8 cellular contexts compared by ENCODE assay signal in genomic region chr12:132559652-132560420, GRCh38. TPM values are rescaled to one million over a fixed set of nuclear protein-coding genes. Genes with fewer than 3 reads are reported as not detected.
DNase-seq lines count a peak whose midpoint lies in the region; ATAC-seq and TF ChIP-seq lines count a peak whose summit lies in the region.

No MANE protein-coding gene starts in this region.

- peak overlapping the region; percentile 90 for H4K8ac ChIP-seq in trophoblast cell (ENCODE audit: low read depth, low read length)

- H3K9ac ChIP-seq in trophoblast cell (ENCODE audit: low read length): peak overlapping the region; percentile 80

- H4K91ac ChIP-seq in trophoblast cell (ENCODE audit: low read depth, low read length): peak overlapping the region; percentile 78

- H3K4me2 ChIP-seq in trophoblast cell (ENCODE audit: low read length): peak overlapping the region; percentile 93

- peaks cover 9% of the 10 kb centered on the region for H3K79me1 ChIP-seq in trophoblast cell (ENCODE audit: low read length)

- H3K79me2 ChIP-seq in trophoblast cell (ENCODE audit: control insufficient read depth, insufficient read depth, low read length, poor library complexity): peaks cover 6% of the 10 kb centered on the region

- 0 to 1% (median 1%) methylated on average over 32 to 109 of the region's 109 CpGs for WGBS in heart left ventricle, 4 donors
- no CpG with 5 or more reads among the region's 109 CpGs for WGBS in trophoblast cell (ENCODE audit: extremely low coverage, insufficient coverage, insufficient read length)

- H3K36me3 ChIP-seq in heart left ventricle (no peaks in the 10 kb centered on the region), trophoblast cell (ENCODE audit: control insufficient read depth in 1 of 2, insufficient read depth in 2 of 2, low read length in 2 of 2) (peaks cover 0 to 2% of the 10 kb centered on the region in 2 experiments)

- no peak for TF ChIP-seq CTCF in heart left ventricle (IDR thresholded peaks at IDR 0.05)

- H3K4me3 ChIP-seq in heart left ventricle: peak overlapping the region; percentile 33 to 78 (median 60)
- peak overlapping the region; percentile 87 for H3K4me3 ChIP-seq in trophoblast cell (ENCODE audit: low read depth, low read length)

- H3K4me1 ChIP-seq in heart left ventricle: peaks cover 0 to 29% (median 13%) of the 10 kb centered on the region in 12 donors
- H3K4me1 ChIP-seq in trophoblast cell (ENCODE audit: control insufficient read depth in 1 of 2, insufficient read depth in 2 of 2, low read length in 2 of 2): peaks cover 6 to 7% of the 10 kb centered on the region in 2 experiments

- intact Hi-C loops in heart left ventricle (cut with DNase I): loop anchor here in 1 of 10 donors (2.0 kb wide), 1 partner anchor 63 kb away; no protein-coding TSS in a partner anchor

- H3K4ac ChIP-seq in trophoblast cell (ENCODE audit: low read depth, low read length): peak overlapping the region; percentile 66

- peak overlapping the region; percentile 37 for H2BK120ac ChIP-seq in trophoblast cell (ENCODE audit: insufficient read depth, low read length, poor library complexity)

- no peak overlapping the region for H3K23ac ChIP-seq in trophoblast cell (ENCODE audit: low read length)

- peak; percentile 98 for DNase-seq in D341Med (ENCODE audit: low spot score)
- peak; percentile 31 for DNase-seq in NOMO-1 treated with DMSO at 0.1 percent for 48 hours (lab: John Stamatoyannopoulos, UW; ENCODE audit: unreplicated experiment)
- peak; percentile 54 for DNase-seq in activated naive CD4-positive, alpha-beta T cell treated with anti-CD3 and anti-CD28 coated beads, Interleukin-2, amount 50 U/mL, for 16 hours
- DNase-seq in heart left ventricle: peak in 2 of 5 donors; percentile 47
- peak in 1 of 2 donors; percentile 57 for DNase-seq in trophoblast cell
- no peak for DNase-seq in GOT3 (lab: John Stamatoyannopoulos, UW)

- no peak overlapping the region for H2AK5ac ChIP-seq in trophoblast cell (ENCODE audit: low read length)

- H3K27me3 ChIP-seq in heart left ventricle (peaks cover 0 to 18% (median 0%) of the 10 kb centered on the region in 9 donors), trophoblast cell (ENCODE audit: insufficient read depth, low read length) (no peaks in the 10 kb centered on the region)

- peak; percentile 39 for ATAC-seq in HG03025 (IDR thresholded peaks at IDR 0.05; ENCODE audit: low FRiP score, unreplicated experiment)
- peak; percentile 47 to 68 (median 59) for ATAC-seq in heart left ventricle
- ATAC-seq in GM21367 (IDR thresholded peaks at IDR 0.05; ENCODE audit: unreplicated experiment): no peak

- peak overlapping the region; percentile 86 for H3K18ac ChIP-seq in trophoblast cell (ENCODE audit: low read length)

- H3K9me3 ChIP-seq in heart left ventricle: no peaks in the 10 kb centered on the region
- H3K9me3 ChIP-seq in trophoblast cell (ENCODE audit: insufficient read depth, low read depth, low read length): peaks cover 5% of the 10 kb centered on the region

- no peak overlapping the region for H2BK12ac ChIP-seq in trophoblast cell (ENCODE audit: low read length)

- TF ChIP-seq POLR2A in heart left ventricle (IDR thresholded peaks at IDR 0.05): no peak

- H4K12ac ChIP-seq in trophoblast cell (ENCODE audit: low read depth, low read length): peak overlapping the region; percentile 56

- peak overlapping the region; percentile 61 for H2AFZ ChIP-seq in trophoblast cell (ENCODE audit: insufficient read depth, low read length, poor library complexity)

- peak overlapping the region; percentile 86 for H3K14ac ChIP-seq in trophoblast cell (ENCODE audit: low read length)

- H3K27ac ChIP-seq in heart left ventricle: no peak overlapping the region
- peak overlapping the region; percentile 11 for H3K27ac ChIP-seq in trophoblast cell (ENCODE audit: low read depth, low read length)

- peak overlapping the region; percentile 36 for H2BK5ac ChIP-seq in trophoblast cell (ENCODE audit: low read depth, low read length, poor library complexity)

RNA-seq across cellular contexts. Expression of gene LRCOL1, which starts 50.5 kb away (rescaled TPM):
- not detected for total RNA-seq in heart left ventricle
- polyA plus RNA-seq in heart left ventricle: not detected
- polyA plus RNA-seq in trophoblast cell (2013): not detected in 2 replicates

RNA-seq across cellular contexts. Expression of gene P2RX2, which starts 58.7 kb away (rescaled TPM):
- total RNA-seq in heart left ventricle: not detected
- polyA plus RNA-seq in heart left ventricle: not detected
- 0.15 and 0.16 TPM in 2 replicates for polyA plus RNA-seq in trophoblast cell (2013)
